8 cellular contexts compared by ENCODE assay signal in the genomic region with DNA sequence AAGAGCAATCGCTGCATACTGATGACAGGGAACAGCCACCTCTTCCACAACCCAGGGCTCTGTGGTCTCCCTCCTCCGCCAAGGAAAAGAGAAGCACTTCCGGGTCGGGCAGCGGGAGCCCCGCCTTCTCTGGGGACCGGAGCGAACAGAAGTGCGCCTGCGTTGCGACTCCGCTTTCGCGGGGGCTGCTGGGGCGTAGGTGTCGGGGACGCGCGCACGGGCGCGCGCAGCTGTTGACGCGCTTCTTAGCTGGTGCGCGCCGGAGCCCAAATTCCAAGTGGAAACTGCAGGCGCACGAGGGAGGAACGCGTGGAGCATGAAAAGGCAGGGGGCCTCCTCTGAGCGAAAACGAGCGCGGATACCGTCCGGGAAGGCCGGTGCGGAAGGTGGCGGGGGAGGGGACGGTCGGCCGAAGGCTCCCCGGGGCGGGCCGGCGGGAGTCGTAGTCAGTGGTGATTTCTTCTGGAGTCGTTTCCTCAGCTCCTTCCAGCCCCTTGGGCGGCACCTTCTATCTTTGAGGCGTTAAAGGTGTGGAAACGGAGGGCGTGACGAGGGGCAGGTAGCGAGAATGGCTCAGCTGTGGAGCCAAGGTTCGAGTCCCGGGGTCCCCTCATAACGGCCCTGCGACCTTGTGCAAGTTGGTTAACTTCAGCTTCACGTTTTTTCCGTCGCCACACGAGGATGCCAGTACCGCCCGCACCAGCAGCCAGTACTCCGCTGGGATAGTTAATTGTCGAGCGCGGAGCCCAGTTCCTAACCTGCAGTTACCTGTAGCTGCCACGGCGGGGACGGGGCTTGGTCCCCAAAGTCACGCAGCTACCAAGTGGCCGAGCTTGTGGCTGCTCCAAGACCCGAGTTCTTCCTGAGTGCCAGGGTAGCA. TPM values are rescaled to one million over a fixed set of nuclear protein-coding genes. Genes with fewer than 3 reads are reported as not detected.
A peak's percentile ranks its signal among the peaks of the same experiment; 100 is the strongest.
DNase-seq lines count a peak whose midpoint lies in the region; ATAC-seq lines count a peak whose summit lies in the region.

A gene (minus strand): TSS at position 95 of the 880 bp plus-strand sequence. CDS start 78 bp downstream, at position 17.
A gene with protein sequence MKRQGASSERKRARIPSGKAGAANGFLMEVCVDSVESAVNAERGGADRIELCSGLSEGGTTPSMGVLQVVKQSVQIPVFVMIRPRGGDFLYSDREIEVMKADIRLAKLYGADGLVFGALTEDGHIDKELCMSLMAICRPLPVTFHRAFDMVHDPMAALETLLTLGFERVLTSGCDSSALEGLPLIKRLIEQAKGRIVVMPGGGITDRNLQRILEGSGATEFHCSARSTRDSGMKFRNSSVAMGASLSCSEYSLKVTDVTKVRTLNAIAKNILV (plus strand): TSS at position 202 of the 880 bp plus-strand sequence. CDS start 115 bp downstream, at position 317.

- peak within 1 kb of the TSS; percentile 90 for H3K4me3 Mint-ChIP-seq in dendritic cell treated with granulocyte-macrophage colony-stimulating factor and Interleukin-4, amounts not matched to agents 40 ng/mL and 50 ng/mL, for 4 days

- peak within 1 kb of the TSS; percentile 96 for H3K27ac Mint-ChIP-seq in dendritic cell treated with granulocyte-macrophage colony-stimulating factor and Interleukin-4, amounts not matched to agents 40 ng/mL and 50 ng/mL, for 4 days

- DNase-seq in CD1c-positive myeloid dendritic cell (ENCODE audit: extremely low spot score): peak; percentile 98
- peak; percentile 84 for DNase-seq in NCI-H748 treated with DMSO at 0.1 percent for 48 hours (lab: John Stamatoyannopoulos, UW)
- peak; percentile 89 to 92 for DNase-seq in activated CD4-positive, alpha-beta T cell treated with anti-CD3 and anti-CD28 coated beads, Interleukin-2, amount 50 U/mL, for 24 hours (ENCODE audit: low read depth in 1 of 2, low spot score in 1 of 2)
- peak; percentile 98 for DNase-seq in left lobe of liver (ENCODE audit: low spot score)
- DNase-seq in stimulated activated CD4-positive, alpha-beta T cell treated with anti-CD3 and anti-CD28 coated beads, Interleukin-2, amount 100 ng/mL, for 4 hours (ENCODE audit: low read depth): peak; percentile 93

- peaks cover 30% of the 10 kb centered on the region for H3K4me1 Mint-ChIP-seq in dendritic cell treated with granulocyte-macrophage colony-stimulating factor and Interleukin-4, amounts not matched to agents 40 ng/mL and 50 ng/mL, for 4 days (ENCODE audit: low read depth)

- ATAC-seq in GM19395 (IDR thresholded peaks at IDR 0.05; ENCODE audit: unreplicated experiment): peak; percentile 87
- ATAC-seq in HG03565 (IDR thresholded peaks at IDR 0.05; ENCODE audit: unreplicated experiment): peak; percentile 81
- peak; percentile 93 for ATAC-seq in left lobe of liver

- H3K9me3 Mint-ChIP-seq in dendritic cell treated with granulocyte-macrophage colony-stimulating factor and Interleukin-4, amounts not matched to agents 40 ng/mL and 50 ng/mL, for 4 days: no peaks in the 10 kb centered on the region

- H3K36me3 Mint-ChIP-seq in dendritic cell treated with granulocyte-macrophage colony-stimulating factor and Interleukin-4, amounts not matched to agents 40 ng/mL and 50 ng/mL, for 4 days (ENCODE audit: low read depth): peaks cover 60% of the 10 kb centered on the region

- no peaks in the 10 kb centered on the region for H3K27me3 Mint-ChIP-seq in dendritic cell treated with granulocyte-macrophage colony-stimulating factor and Interleukin-4, amounts not matched to agents 40 ng/mL and 50 ng/mL, for 4 days

- intact Hi-C loops in dendritic cell treated with granulocyte-macrophage colony-stimulating factor and Interleukin-4, amounts not matched to agents 40 ng/mL and 50 ng/mL, for 4 days (cut with micrococcal nuclease): no loop called here

RNA-seq across cellular contexts. Expression of the first gene that starts in this region (rescaled TPM):
- total RNA-seq in left lobe of liver: 22.1 TPM

RNA-seq across cellular contexts. Expression of the second gene that starts in this region (rescaled TPM):
- total RNA-seq in left lobe of liver: 15.9 TPM

Comparison
In these comparisons a context has a peak if more than half of its experiments do, and no peak if none do; other contexts are left out.
1. Peak in every context shown above with its lines: DNase-seq and ATAC-seq.